In genomic region chr2:231613054-231613654, GRCh38 we compare ENCODE assay signal across 8 cellular contexts. TPM values are rescaled to one million over a fixed set of nuclear protein-coding genes. Genes with fewer than 3 reads are reported as not detected.
DNase-seq lines count a peak whose midpoint lies in the region; ATAC-seq, FAIRE-seq and TF ChIP-seq lines count a peak whose summit lies in the region.

No MANE protein-coding gene starts in this region.

- no peaks in the 10 kb centered on the region for H3K36me3 ChIP-seq in BLaER1 treated with 17β-estradiol and CSF1 and Interleukin-3, amounts not matched to agents 10 nM and 100 nM
- H3K36me3 ChIP-seq in H1 (ENCODE audit: control insufficient read depth in 2 of 4, insufficient read depth in 4 of 4, low read length in 3 of 4) (no peaks in the 10 kb centered on the region), A673 (ENCODE audit: insufficient read depth, low read length, poor library complexity, severe bottlenecking) (no peaks in the 10 kb centered on the region)

- TF ChIP-seq CTCF in H1 (IDR thresholded peaks at IDR 0.05; ENCODE audit: control extremely low read depth in 1 of 3, insufficient read depth in 1 of 3, low read depth in 1 of 3, low read length in 3 of 3) = no peak
- TF ChIP-seq CTCF in omental fat pad (IDR thresholded peaks at IDR 0.05) = no peak
- TF ChIP-seq CTCF in A673 (conservative IDR thresholded peaks at IDR 0.05; ENCODE audit: low read depth, low read length) = no peak

- no peaks in the 10 kb centered on the region for H4K20me1 ChIP-seq in BLaER1 treated with 17β-estradiol and CSF1 and Interleukin-3, amounts not matched to agents 10 nM and 100 nM
- no peaks in the 10 kb centered on the region for H4K20me1 ChIP-seq in H1 (replicated peaks in 1 of 2; ENCODE audit: control insufficient read depth in 1 of 2, insufficient read depth in 2 of 2, low read length in 2 of 2)

- ATAC-seq in GM21423 (IDR thresholded peaks at IDR 0.05; ENCODE audit: unreplicated experiment) (peak; percentile 4), omental fat pad (ENCODE audit: low FRiP score) (no peak)
- ATAC-seq in natural killer cell treated with Interleukin-12 subunit alpha and Interleukin-12 subunit beta and Interleukin-15 and Interleukin-18, amount 100 ng/mL, for 72 hours = no peak

- H3K27me3 Mint-ChIP-seq in natural killer cell treated with Interleukin-12 subunit alpha and Interleukin-12 subunit beta and Interleukin-15 and Interleukin-18, amount 100 ng/mL, for 72 hours = peaks cover 0 to 2% of the 10 kb centered on the region in 2 donors

- DNase-seq in RPMI7951 (ENCODE audit: low read depth) = peak; percentile 67
- DNase-seq in H1 (ENCODE audit: low read depth in 1 of 2, low spot score in 2 of 2) = no peak
- DNase-seq in natural killer cell treated with Interleukin-12 subunit alpha and Interleukin-12 subunit beta and Interleukin-15 and Interleukin-18, amount 100 ng/mL, for 72 hours (ENCODE audit: low spot score) = no peak
- DNase-seq in omental fat pad (ENCODE audit: low spot score) = no peak
- DNase-seq in A673 (ENCODE audit: low spot score) = no peak
- no peak for DNase-seq in NCI-H446 treated with DMSO at 0.1 percent for 48 hours (lab: John Stamatoyannopoulos, UW)

- peak overlapping the region; percentile 99 for H4K91ac ChIP-seq in H1 (replicated peaks; ENCODE audit: insufficient read length, low read length)

- peak overlapping the region; percentile 48; the same call in 1 of the 2 replicates for H2BK15ac ChIP-seq in H1 (ENCODE audit: low read length)

- POLR2A ChIA-PET in H1 (lab: Charles Lee; ENCODE audit: partially characterized antibody) (interaction anchor here (0.6 to 16.4 kb wide), 31 partner anchors 9 to 823 kb away, joined by 3 to 223 read pairs (median 5); partner anchors contain the start of genes PTMA and TEX44), A673 (lab: Charles Lee; ENCODE audit: low non-redundant PET) (no interaction called here)

- H3K79me1 ChIP-seq in H1 (ENCODE audit: low read depth, low read length) = no peaks in the 10 kb centered on the region; the same call in 1 of the 2 replicates

- TF ChIP-seq POLR2A in H1 (IDR thresholded peaks at IDR 0.05; ENCODE audit: control extremely low read depth in 1 of 2, low read depth in 2 of 2, low read length in 2 of 2) = no peak; a peak in 1 of 3 replicates

- H3K56ac ChIP-seq in H1 (replicated peaks; ENCODE audit: insufficient read length, low read depth, low read length) = no peak overlapping the region

- 0 out of 2 replicates have a peak overlapping the region, but pooled peaks have one; percentile 80 for H2BK20ac ChIP-seq in H1 (ENCODE audit: low read length)

- peak overlapping the region; percentile 99 for H2BK5ac ChIP-seq in H1 (ENCODE audit: low read depth, low read length)

- intact Hi-C loops in A673 (cut with micrococcal nuclease; ENCODE audit: unreplicated experiment) = loop anchor here (5.0 kb wide), 1 partner anchor 169 kb away; the partner anchor contains the start of gene PDE6D

- CTCF ChIA-PET in H1 (lab: Charles Lee; ENCODE audit: partially characterized antibody) = interaction anchor here (0.9 to 12.6 kb wide), 27 partner anchors 9 to 193 kb away, joined by 3 to 513 read pairs (median 6); partner anchors contain the start of genes PDE6D and PTMA
- CTCF ChIA-PET in A673 (lab: Charles Lee) = interaction anchor here (0.6 to 1.7 kb wide), 3 partner anchors 10 to 64 kb away, joined by 3 to 11 read pairs (median 7); no protein-coding TSS in a partner anchor

- peak overlapping the region; percentile 98 for H4K8ac ChIP-seq in H1 (ENCODE audit: extremely low read depth, insufficient read depth, low read length)

- H3K4me1 ChIP-seq in BLaER1 treated with 17β-estradiol and CSF1 and Interleukin-3, amounts not matched to agents 10 nM and 100 nM = peaks cover 50 to 98% (median 93%) of the 10 kb centered on the region in 10 experiments
- H3K4me1 ChIP-seq in H1 (replicated peaks in 1 of 4; ENCODE audit: control insufficient read depth in 3 of 4, insufficient read depth in 4 of 4, low read length in 3 of 4) (peaks cover 9 to 33% (median 33%) of the 10 kb centered on the region in 4 experiments), A673 (ENCODE audit: insufficient read depth, low read length, poor library complexity, severe bottlenecking) (peaks cover 27% of the 10 kb centered on the region)

- H3K4me3 ChIP-seq in BLaER1 treated with 17β-estradiol and CSF1 and Interleukin-3, amounts not matched to agents 10 nM and 100 nM = peak overlapping the region; percentile 53 to 70 (median 57); a peak in 18 of 20 replicates
- peak overlapping the region; percentile 29 to 68 (median 44); a peak in 7 of 8 replicates for H3K4me3 ChIP-seq in H1 (ENCODE audit: extremely low read depth in 1 of 4, insufficient read depth in 2 of 4, low read depth in 3 of 4, low read length in 4 of 4)
- no peak overlapping the region for H3K4me3 ChIP-seq in A673 (ENCODE audit: low read depth, low read length, poor library complexity, severe bottlenecking)

- H3K4ac ChIP-seq in H1 (replicated peaks; ENCODE audit: insufficient read length, low read depth, low read length) = no peak overlapping the region

- no peak overlapping the region for H3K14ac ChIP-seq in H1 (ENCODE audit: insufficient read length)

- peak overlapping the region; percentile 83; the same call in 1 of the 2 replicates for H2AK5ac ChIP-seq in H1 (ENCODE audit: low read depth, low read length)

- H2AFZ ChIP-seq in H1 (ENCODE audit: low read length) = no peak overlapping the region

- H2BK12ac ChIP-seq in H1 (ENCODE audit: low read depth, low read length) = peak overlapping the region; percentile 82

- H3K23me2 ChIP-seq in H1 (ENCODE audit: low read depth, low read length) = peaks cover 8% of the 10 kb centered on the region

- H3K79me2 ChIP-seq in H1 (ENCODE audit: control insufficient read depth in 1 of 2, insufficient read depth in 2 of 2, low read length in 2 of 2) = no peaks in the 10 kb centered on the region

- H3K27me3 ChIP-seq in BLaER1 treated with 17β-estradiol and CSF1 and Interleukin-3, amounts not matched to agents 10 nM and 100 nM = peaks cover 0 to 5% (median 0%) of the 10 kb centered on the region in 11 experiments; a peak in 4 of 22 replicates
- H3K27me3 ChIP-seq in H1 (replicated peaks in 1 of 4; ENCODE audit: control insufficient read depth in 3 of 4, extremely low read depth in 1 of 4, insufficient read depth in 3 of 4, low read length in 3 of 4) = no peaks in the 10 kb centered on the region
- no peaks in the 10 kb centered on the region for H3K27me3 ChIP-seq in A673 (replicated peaks; ENCODE audit: insufficient read depth, low read depth, low read length, poor library complexity)

- H3K18ac ChIP-seq in H1 (ENCODE audit: extremely low read depth, low read length) = peak overlapping the region; percentile 96

- H4K5ac ChIP-seq in H1 (ENCODE audit: insufficient read length, low read depth, low read length) = peak overlapping the region; percentile 65

- WGBS in H1 (ENCODE audit: extremely low coverage in 1 of 2, insufficient coverage in 1 of 2, insufficient read length in 1 of 2, insufficient replicate concordance in 2 of 2, low coverage in 1 of 2, low lambda C conversion rate in 2 of 2, missing lambda C conversion rate in 1 of 2), 2 experiments = 26% methylated on average over 13 of the region's 15 CpGs; no CpG with 5 or more reads in 1 of the 2 experiments

- peak overlapping the region; percentile 84 for H3K4me3 Mint-ChIP-seq in natural killer cell treated with Interleukin-12 subunit alpha and Interleukin-12 subunit beta and Interleukin-15 and Interleukin-18, amount 100 ng/mL, for 72 hours

- peak overlapping the region; percentile 87 to 98 (median 93) for H3K4me2 ChIP-seq in BLaER1 treated with 17β-estradiol and CSF1 and Interleukin-3, amounts not matched to agents 10 nM and 100 nM
- H3K4me2 ChIP-seq in H1 (ENCODE audit: insufficient read depth in 1 of 2, low read depth in 2 of 2, low read length in 2 of 2) = peak overlapping the region; percentile 89 to 96

- H3K36me3 Mint-ChIP-seq in natural killer cell treated with Interleukin-12 subunit alpha and Interleukin-12 subunit beta and Interleukin-15 and Interleukin-18, amount 100 ng/mL, for 72 hours = no peaks in the 10 kb centered on the region

- TF ChIP-seq EP300 in H1 (IDR thresholded peaks at IDR 0.05; ENCODE audit: borderline replicate concordance in 1 of 2, low read depth in 2 of 2, low read length in 2 of 2) = no peak

- H3K9me3 ChIP-seq in BLaER1 treated with 17β-estradiol and CSF1 and Interleukin-3, amounts not matched to agents 10 nM and 100 nM (replicated peaks in 1 of 11) = no peaks in the 10 kb centered on the region
- H3K9me3 ChIP-seq in H1 (ENCODE audit: insufficient read depth in 2 of 2, low read depth in 1 of 2, low read length in 1 of 2) (no peaks in the 10 kb centered on the region), A673 (ENCODE audit: low read depth, low read length, poor library complexity, severe bottlenecking) (no peaks in the 10 kb centered on the region)

- H3K4me1 Mint-ChIP-seq in natural killer cell treated with Interleukin-12 subunit alpha and Interleukin-12 subunit beta and Interleukin-15 and Interleukin-18, amount 100 ng/mL, for 72 hours (ENCODE audit: low read depth in 2 of 2) = peaks cover 22 to 25% of the 10 kb centered on the region in 2 donors

- H3K9me3 Mint-ChIP-seq in natural killer cell treated with Interleukin-12 subunit alpha and Interleukin-12 subunit beta and Interleukin-15 and Interleukin-18, amount 100 ng/mL, for 72 hours = no peaks in the 10 kb centered on the region

- peak overlapping the region; percentile 7 for H2BK120ac ChIP-seq in H1 (replicated peaks; ENCODE audit: low read depth, low read length)

- H3K9ac ChIP-seq in BLaER1 treated with 17β-estradiol and CSF1 and Interleukin-3, amounts not matched to agents 10 nM and 100 nM = peak overlapping the region; percentile 72 to 96 (median 91); a peak in 21 of 22 replicates
- peak overlapping the region; percentile 46 to 86 (median 68); a peak in 6 of 7 replicates for H3K9ac ChIP-seq in H1 (replicated peaks in 1 of 4; ENCODE audit: extremely low read depth in 1 of 4, low read depth in 3 of 4, low read length in 3 of 4)

- BruUV-seq in A673 (replicated peaks; lab: Mats Ljungman, UMichigan) = no TSS peak

- no peak for TF ChIP-seq RAD21 in H1 (IDR thresholded peaks at IDR 0.05 in 1 of 2, conservative IDR thresholded peaks at IDR 0.05 in 1 of 2; ENCODE audit: low read depth in 2 of 2, low read length in 2 of 2)

- no peak for FAIRE-seq in H1 (lab: Jason Lieb, UNC)

- peak overlapping the region; percentile 42 to 99 (median 95); a peak in 21 of 22 replicates for H3K27ac ChIP-seq in BLaER1 treated with 17β-estradiol and CSF1 and Interleukin-3, amounts not matched to agents 10 nM and 100 nM
- H3K27ac ChIP-seq in H1 (ENCODE audit: low read depth, low read length) = peak overlapping the region; percentile 89
- H3K27ac ChIP-seq in A673 (ENCODE audit: low read depth, low read length, poor library complexity, severe bottlenecking) = no peak overlapping the region

- H3K27ac Mint-ChIP-seq in natural killer cell treated with Interleukin-12 subunit alpha and Interleukin-12 subunit beta and Interleukin-15 and Interleukin-18, amount 100 ng/mL, for 72 hours = peak overlapping the region; percentile 43 to 86

- H3K23ac ChIP-seq in H1 (ENCODE audit: insufficient read length) = no peak overlapping the region

RNA-seq across cellular contexts. Expression of gene TEX44, which starts 20.5 kb away (rescaled TPM):
- total RNA-seq in RPMI7951 (2014; rRNA removed; shearing (Covaris generic)) = not detected in 2 replicates
- not detected in 2 replicates for total RNA-seq in H1 (2021; fragmentation: NEBNext Ultra II Directional; extraction: Animal tissue kit (Norgen Biotek cat#: 25700))
- 0.06 TPM in 1 of 2 replicates, not detected in the other for polyA plus RNA-seq in H1 (2011; rRNA removed)
- not detected for polyA plus RNA-seq in H1 (2011; cell fraction: cytosol; rRNA removed)
- polyA plus RNA-seq in H1 (2011; cell fraction: nucleus; rRNA removed) = not detected
- not detected in 4 replicates for polyA plus RNA-seq in H1 (2012, experiment 1 of 2)
- polyA plus RNA-seq in H1 (2012, experiment 2 of 2) = not detected
- polyA plus RNA-seq in H1 (2013, experiment 1 of 2) = not detected
- not detected for polyA plus RNA-seq in H1 (2013, experiment 2 of 2)
- not detected in 2 replicates for polyA minus RNA-seq in H1 (2011; rRNA and poly(A)+ RNA removed)
- not detected for polyA minus RNA-seq in H1 (2011; cell fraction: cytosol; rRNA and poly(A)+ RNA removed)
- polyA minus RNA-seq in H1 (2011; cell fraction: nucleus; rRNA and poly(A)+ RNA removed) = not detected
- not detected for total RNA-seq in natural killer cell treated with Interleukin-12 subunit alpha and Interleukin-12 subunit beta and Interleukin-15 and Interleukin-18, amount 100 ng/mL, for 72 hours
- total RNA-seq in omental fat pad = not detected
- total RNA-seq in A673 (2021) = not detected in 2 replicates
